In the genomic region with DNA sequence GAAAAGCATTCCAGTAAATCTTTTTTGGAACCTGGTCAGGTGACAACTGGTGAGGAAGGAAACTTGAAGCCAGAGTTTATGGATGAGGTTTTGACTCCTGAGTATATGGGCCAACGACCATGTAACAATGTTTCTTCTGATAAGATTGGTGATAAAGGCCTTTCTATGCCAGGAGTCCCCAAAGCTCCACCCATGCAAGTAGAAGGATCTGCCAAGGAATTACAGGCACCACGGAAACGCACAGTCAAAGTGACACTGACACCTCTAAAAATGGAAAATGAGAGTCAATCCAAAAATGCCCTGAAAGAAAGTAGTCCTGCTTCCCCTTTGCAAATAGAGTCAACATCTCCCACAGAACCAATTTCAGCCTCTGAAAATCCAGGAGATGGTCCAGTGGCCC, we compare ENCODE assay signal across 1 cellular context.
TF ChIP-seq lines count a peak whose summit lies in the region.

No MANE protein-coding gene starts in this region.

TF ChIP-seq in GM12878, 131 proteins besides CTCF, POLR2A, EP300 and RAD21:
- TF ChIP-seq YY1 (IDR thresholded peaks at IDR 0.05; ENCODE audit: low read depth, low read length): no peak
- TF ChIP-seq HDAC6 (IDR thresholded peaks at IDR 0.05; ENCODE audit: unreplicated experiment): no peak
- TF ChIP-seq CHD1 (IDR thresholded peaks at IDR 0.05; ENCODE audit: low read depth, low read length): no peak
- TF ChIP-seq SRF (IDR thresholded peaks at IDR 0.05; ENCODE audit: low read depth in 2 of 2, low read length in 2 of 2): no peak
- TF ChIP-seq, protein P1, sequence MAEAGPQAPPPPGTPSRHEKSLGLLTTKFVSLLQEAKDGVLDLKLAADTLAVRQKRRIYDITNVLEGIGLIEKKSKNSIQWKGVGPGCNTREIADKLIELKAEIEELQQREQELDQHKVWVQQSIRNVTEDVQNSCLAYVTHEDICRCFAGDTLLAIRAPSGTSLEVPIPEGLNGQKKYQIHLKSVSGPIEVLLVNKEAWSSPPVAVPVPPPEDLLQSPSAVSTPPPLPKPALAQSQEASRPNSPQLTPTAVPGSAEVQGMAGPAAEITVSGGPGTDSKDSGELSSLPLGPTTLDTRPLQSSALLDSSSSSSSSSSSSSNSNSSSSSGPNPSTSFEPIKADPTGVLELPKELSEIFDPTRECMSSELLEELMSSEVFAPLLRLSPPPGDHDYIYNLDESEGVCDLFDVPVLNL (IDR thresholded peaks at IDR 0.05; ENCODE audit: low read depth, low read length): no peak
- no peak for TF ChIP-seq MTA2 (IDR thresholded peaks at IDR 0.05; ENCODE audit: low read depth)
- no peak for TF ChIP-seq MEF2A (IDR thresholded peaks at IDR 0.05; ENCODE audit: insufficient read depth, low read depth, low read length)
- TF ChIP-seq STAT1 (conservative IDR thresholded peaks at IDR 0.05): no peak
- TF ChIP-seq, protein P2, sequence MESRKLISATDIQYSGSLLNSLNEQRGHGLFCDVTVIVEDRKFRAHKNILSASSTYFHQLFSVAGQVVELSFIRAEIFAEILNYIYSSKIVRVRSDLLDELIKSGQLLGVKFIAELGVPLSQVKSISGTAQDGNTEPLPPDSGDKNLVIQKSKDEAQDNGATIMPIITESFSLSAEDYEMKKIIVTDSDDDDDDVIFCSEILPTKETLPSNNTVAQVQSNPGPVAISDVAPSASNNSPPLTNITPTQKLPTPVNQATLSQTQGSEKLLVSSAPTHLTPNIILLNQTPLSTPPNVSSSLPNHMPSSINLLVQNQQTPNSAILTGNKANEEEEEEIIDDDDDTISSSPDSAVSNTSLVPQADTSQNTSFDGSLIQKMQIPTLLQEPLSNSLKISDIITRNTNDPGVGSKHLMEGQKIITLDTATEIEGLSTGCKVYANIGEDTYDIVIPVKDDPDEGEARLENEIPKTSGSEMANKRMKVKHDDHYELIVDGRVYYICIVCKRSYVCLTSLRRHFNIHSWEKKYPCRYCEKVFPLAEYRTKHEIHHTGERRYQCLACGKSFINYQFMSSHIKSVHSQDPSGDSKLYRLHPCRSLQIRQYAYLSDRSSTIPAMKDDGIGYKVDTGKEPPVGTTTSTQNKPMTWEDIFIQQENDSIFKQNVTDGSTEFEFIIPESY (IDR thresholded peaks at IDR 0.05): no peak
- TF ChIP-seq STAT3 (IDR thresholded peaks at IDR 0.05; ENCODE audit: low read depth, low read length): no peak
- TF ChIP-seq SUPT20H (IDR thresholded peaks at IDR 0.05; ENCODE audit: borderline replicate concordance, control insufficient read depth, low read depth, low read length): no peak
- TF ChIP-seq RUNX3 (IDR thresholded peaks at IDR 0.05; ENCODE audit: low read length): no peak
